14 cellular contexts compared by ENCODE assay signal in the genomic region with DNA sequence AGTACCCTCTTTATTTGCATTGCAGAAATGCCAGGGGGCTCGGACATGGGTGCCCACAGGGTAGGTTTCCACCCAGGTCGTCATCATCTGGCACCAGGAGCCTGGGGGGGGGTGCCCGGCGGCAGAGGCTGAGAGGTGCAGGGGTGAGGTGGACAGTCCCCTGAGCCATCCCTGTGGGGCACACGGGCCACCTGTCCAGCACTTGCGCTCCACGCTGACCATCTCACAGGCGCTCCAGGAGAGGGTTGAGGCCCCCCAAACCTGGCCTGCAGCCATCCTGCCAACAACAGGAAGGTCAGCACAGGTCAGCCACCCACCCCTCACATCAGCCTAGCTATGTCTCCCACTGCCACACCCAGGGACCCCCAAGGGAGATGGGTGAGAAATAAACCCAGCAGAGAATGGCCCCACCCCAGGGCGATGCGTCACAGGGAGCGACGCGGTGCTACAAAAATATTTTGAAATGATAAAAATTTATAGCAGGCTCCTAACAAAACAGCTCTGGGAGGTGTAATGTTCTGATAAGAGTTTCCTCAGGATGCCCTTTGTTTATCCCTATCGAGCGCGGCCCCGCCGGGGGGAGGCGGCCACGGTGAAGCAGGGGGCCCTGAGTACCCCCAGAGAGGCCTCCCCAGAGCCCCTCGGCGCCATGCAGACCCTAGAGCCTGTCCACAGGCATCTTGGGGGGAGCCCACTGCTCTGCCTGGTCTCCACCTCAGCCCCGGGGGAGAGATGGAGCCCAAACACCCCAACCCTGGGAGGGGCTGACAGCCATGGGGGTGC. TPM values are rescaled to one million over a fixed set of nuclear protein-coding genes. Genes with fewer than 3 reads are reported as not detected.
DNase-seq lines count a peak whose midpoint lies in the region; ATAC-seq and TF ChIP-seq lines count a peak whose summit lies in the region.
"Had no signal": no experiment of that assay in that cellular context is flagged by ENCODE, and none has a peak within 500 bp of the region (broad histone marks: within the 10 kb centered on the region; RNA-seq: fewer than 3 reads in every experiment).

No MANE protein-coding gene starts in this region.

- H3K4me3 Mint-ChIP-seq in activated CD4-positive, alpha-beta T cell treated with anti-CD3 and anti-CD28 coated beads for 36 hours: no peak overlapping the region
- H3K4me3 Mint-ChIP-seq: HFFc6 had no signal

- H3K9me3 ChIP-seq in left ventricle myocardium inferior (replicated peaks) (no peaks in the 10 kb centered on the region), spleen (no peaks in the 10 kb centered on the region)
- H3K9me3 ChIP-seq: esophagus muscularis mucosa, testis had no signal

- intact Hi-C loops in activated CD4-positive, alpha-beta T cell treated with anti-CD3 and anti-CD28 coated beads for 36 hours (cut with DNase I, micrococcal nuclease): no loop called here
- intact Hi-C loops in left ventricle myocardium inferior (cut with micrococcal nuclease) (no loop called here), spleen (cut with DNase I; ENCODE audit: low total_unique reads) (no loop called here)

- peaks cover 10% of the 10 kb centered on the region for H3K4me1 Mint-ChIP-seq in activated CD4-positive, alpha-beta T cell treated with anti-CD3 and anti-CD28 coated beads for 36 hours

- no peaks in the 10 kb centered on the region for H3K9me3 Mint-ChIP-seq in activated CD4-positive, alpha-beta T cell treated with anti-CD3 and anti-CD28 coated beads for 36 hours (ENCODE audit: low read depth)
- H3K9me3 Mint-ChIP-seq: HFFc6 had no signal

- TF ChIP-seq POLR2A in spleen (IDR thresholded peaks at IDR 0.05): no peak

- no peaks in the 10 kb centered on the region for H3K27me3 ChIP-seq in left ventricle myocardium inferior (ENCODE audit: low read depth)
- H3K27me3 ChIP-seq in spleen (replicated peaks in 1 of 7): no peaks in the 10 kb centered on the region
- H3K27me3 ChIP-seq: esophagus muscularis mucosa, testis had no signal

- H3K36me3 Mint-ChIP-seq in activated CD4-positive, alpha-beta T cell treated with anti-CD3 and anti-CD28 coated beads for 36 hours (ENCODE audit: low read depth): no peaks in the 10 kb centered on the region

- H3K4me3 ChIP-seq in left ventricle myocardium inferior (no peak overlapping the region), spleen (no peak overlapping the region)
- H3K4me3 ChIP-seq: esophagus muscularis mucosa, testis had no signal

- CTCF ChIA-PET in activated CD4-positive, alpha-beta T cell treated with anti-CD3 and anti-CD28 coated beads for 36 hours (lab: Charles Lee): no interaction called here

- peak; percentile 2 for DNase-seq in activated CD4-positive, alpha-beta T cell treated with anti-CD3 and anti-CD28 coated beads for 36 hours
- DNase-seq in activated CD4-positive, alpha-beta T cell treated with anti-CD3 and anti-CD28 coated beads, Interleukin-2, amount 50 U/mL, for 4 hours: no peak
- peak; percentile 7 for DNase-seq in activated naive CD4-positive, alpha-beta T cell treated with anti-CD3 and anti-CD28 coated beads, Interleukin-2, amount 50 U/mL, for 16 hours
- peak; percentile 13 for DNase-seq in left ventricle myocardium inferior
- DNase-seq in spleen: peak; percentile 62
- DNase-seq in NCI-H748 treated with DMSO at 0.1 percent for 48 hours (lab: John Stamatoyannopoulos, UW): no peak
- DNase-seq: central memory CD4-positive, alpha-beta T cell; DMS 273 treated with DMSO at 0.1 percent for 48 hours; HFFc6; OCI-M1; testis had no signal

- TF ChIP-seq CTCF in left ventricle myocardium inferior (IDR thresholded peaks at IDR 0.05; ENCODE audit: borderline replicate concordance): no peak
- no peak for TF ChIP-seq CTCF in spleen (IDR thresholded peaks at IDR 0.05 in 8 of 11, conservative IDR thresholded peaks at IDR 0.05 in 3 of 11)

- H3K4me1 ChIP-seq in left ventricle myocardium inferior: peaks cover 27% of the 10 kb centered on the region
- peaks cover 0 to 20% (median 5%) of the 10 kb centered on the region in 6 donors for H3K4me1 ChIP-seq in spleen
- H3K4me1 ChIP-seq: testis had no signal

- POLR2A ChIA-PET in activated CD4-positive, alpha-beta T cell treated with anti-CD3 and anti-CD28 coated beads for 36 hours (lab: Charles Lee): interaction anchor here (1.0 kb wide), 1 partner anchor 20 kb away, joined by 3 read pairs; no protein-coding TSS in a partner anchor

- no peak for ATAC-seq in activated CD4-positive, alpha-beta T cell treated with anti-CD3 and anti-CD28 coated beads for 36 hours
- ATAC-seq in GM18907 (IDR thresholded peaks at IDR 0.05; ENCODE audit: unreplicated experiment) (no peak), HG02981 (IDR thresholded peaks at IDR 0.05; ENCODE audit: unreplicated experiment) (no peak)

- H3K27ac ChIP-seq in left ventricle myocardium inferior (replicated peaks): no peak overlapping the region
- H3K27ac ChIP-seq in spleen: no peak overlapping the region
- H3K27ac ChIP-seq: esophagus muscularis mucosa, testis had no signal

- no peak overlapping the region for H3K27ac Mint-ChIP-seq in activated CD4-positive, alpha-beta T cell treated with anti-CD3 and anti-CD28 coated beads for 36 hours
- H3K27ac Mint-ChIP-seq: HFFc6 had no signal

- H3K36me3 ChIP-seq in left ventricle myocardium inferior: no peaks in the 10 kb centered on the region
- peaks cover 0 to 56% (median 11%) of the 10 kb centered on the region in 6 donors for H3K36me3 ChIP-seq in spleen

- H3K27me3 Mint-ChIP-seq in activated CD4-positive, alpha-beta T cell treated with anti-CD3 and anti-CD28 coated beads for 36 hours: no peaks in the 10 kb centered on the region

- 71 to 90% (median 87%) methylated on average over 20 to 23 of the region's 23 CpGs for WGBS in spleen, 5 donors

RNA-seq across cellular contexts. Expression of gene GNB1L, which starts 21.0 kb away (rescaled TPM):
- 10 to 100 TPM in 1 of 2 experiments, 1 to 10 TPM in 1; 7.6 to 12.4 TPM for total RNA-seq in activated CD4-positive, alpha-beta T cell treated with anti-CD3 and anti-CD28 coated beads for 36 hours
- total RNA-seq in left ventricle myocardium inferior: 2.9 TPM
- 1 to 10 TPM; 5.7 to 8.1 (median 7.9) TPM for total RNA-seq in spleen
- 10 to 100 TPM in 2 of 3 donors, 1 to 10 TPM in 1; 7.7 to 10.4 (median 10.1) TPM for polyA plus RNA-seq in spleen

RNA-seq across cellular contexts. Expression of gene RTL10, which starts 21.0 kb away (rescaled TPM):
- total RNA-seq in activated CD4-positive, alpha-beta T cell treated with anti-CD3 and anti-CD28 coated beads for 36 hours: 10 to 100 TPM; 14.9 to 15.6 TPM
- 6.6 TPM for total RNA-seq in left ventricle myocardium inferior
- 10 to 100 TPM; 17.0 to 22.9 (median 18.8) TPM for total RNA-seq in spleen
- polyA plus RNA-seq in spleen: 10 to 100 TPM in 2 of 3 donors, 1 to 10 TPM in 1; 8.3 to 13.4 (median 10.8) TPM

Comparison
In these comparisons a context has a peak if more than half of its experiments do, and no peak if none do; other contexts are left out.
1. DNase-seq: peak in activated CD4-positive, alpha-beta T cell treated with anti-CD3 and anti-CD28 coated beads for 36 hours (single experiment), activated naive CD4-positive, alpha-beta T cell treated with anti-CD3 and anti-CD28 coated beads, Interleukin-2, amount 50 U/mL, for 16 hours (single experiment), left ventricle myocardium inferior (single experiment) and spleen (single experiment); none in activated CD4-positive, alpha-beta T cell treated with anti-CD3 and anti-CD28 coated beads, Interleukin-2, amount 50 U/mL, for 4 hours (0 of 2) and NCI-H748 treated with DMSO at 0.1 percent for 48 hours (single experiment).